17 cellular contexts compared by ENCODE assay signal in genomic region chr3:188043891-188044290, GRCh38.
"Had no signal": no experiment of that assay in that cellular context is flagged by ENCODE, and none has a peak within 500 bp of the region (broad histone marks: within the 10 kb centered on the region; RNA-seq: fewer than 3 reads in every experiment).

No MANE protein-coding gene starts in this region.

- H3K27ac ChIP-seq: brain microvascular endothelial cell, epithelial cell of prostate, gastroesophageal sphincter, hepatocyte, parathyroid adenoma, right atrium auricular region, SJCRH30 had no signal

- H3K36me3 ChIP-seq: brain microvascular endothelial cell, gastroesophageal sphincter, right atrium auricular region, SJCRH30 had no signal

- H3K4me1 Mint-ChIP-seq: neural crest cell had no signal

- H3K27me3 Mint-ChIP-seq: effector memory CD8-positive, alpha-beta T cell had no signal

- H3K9me3 ChIP-seq: gastroesophageal sphincter, right atrium auricular region, SJCRH30 had no signal

- DNase-seq: activated CD4-positive, alpha-beta T cell treated with anti-CD3 and anti-CD28 coated beads for 48 hours; activated naive CD4-positive, alpha-beta T cell treated with anti-CD3 and anti-CD28 coated beads for 36 hours; amygdala; brain microvascular endothelial cell; cerebellar nuclear complex; effector memory CD8-positive, alpha-beta T cell; SJCRH30; small intestine; SW 1271; trophoblast cell had no signal

- ATAC-seq: effector memory CD8-positive, alpha-beta T cell; gastroesophageal sphincter had no signal

- H3K79me2 ChIP-seq: hepatocyte, parathyroid adenoma had no signal

- H3K4me1 ChIP-seq: gastroesophageal sphincter, parathyroid adenoma, SJCRH30 had no signal

- H3K4me2 ChIP-seq: hepatocyte had no signal

- H3K27ac Mint-ChIP-seq: activated naive CD4-positive, alpha-beta T cell treated with anti-CD3 and anti-CD28 coated beads for 36 hours; dendritic cell treated with granulocyte-macrophage colony-stimulating factor and Interleukin-4, amounts not matched to agents 40 ng/mL and 50 ng/mL, for 4 days; effector memory CD8-positive, alpha-beta T cell had no signal

- H3K4me3 Mint-ChIP-seq: activated naive CD4-positive, alpha-beta T cell treated with anti-CD3 and anti-CD28 coated beads for 36 hours; dendritic cell treated with granulocyte-macrophage colony-stimulating factor and Interleukin-4, amounts not matched to agents 40 ng/mL and 50 ng/mL, for 4 days; effector memory CD8-positive, alpha-beta T cell; neural crest cell had no signal

- H2AFZ ChIP-seq: hepatocyte, parathyroid adenoma had no signal

- H3K9me3 Mint-ChIP-seq: activated naive CD4-positive, alpha-beta T cell treated with anti-CD3 and anti-CD28 coated beads for 36 hours; dendritic cell treated with granulocyte-macrophage colony-stimulating factor and Interleukin-4, amounts not matched to agents 40 ng/mL and 50 ng/mL, for 4 days; effector memory CD8-positive, alpha-beta T cell; neural crest cell had no signal

- H3K4me3 ChIP-seq: gastroesophageal sphincter, hepatocyte, right atrium auricular region, SJCRH30 had no signal
